22 cellular contexts compared by ENCODE assay signal in the genomic region with DNA sequence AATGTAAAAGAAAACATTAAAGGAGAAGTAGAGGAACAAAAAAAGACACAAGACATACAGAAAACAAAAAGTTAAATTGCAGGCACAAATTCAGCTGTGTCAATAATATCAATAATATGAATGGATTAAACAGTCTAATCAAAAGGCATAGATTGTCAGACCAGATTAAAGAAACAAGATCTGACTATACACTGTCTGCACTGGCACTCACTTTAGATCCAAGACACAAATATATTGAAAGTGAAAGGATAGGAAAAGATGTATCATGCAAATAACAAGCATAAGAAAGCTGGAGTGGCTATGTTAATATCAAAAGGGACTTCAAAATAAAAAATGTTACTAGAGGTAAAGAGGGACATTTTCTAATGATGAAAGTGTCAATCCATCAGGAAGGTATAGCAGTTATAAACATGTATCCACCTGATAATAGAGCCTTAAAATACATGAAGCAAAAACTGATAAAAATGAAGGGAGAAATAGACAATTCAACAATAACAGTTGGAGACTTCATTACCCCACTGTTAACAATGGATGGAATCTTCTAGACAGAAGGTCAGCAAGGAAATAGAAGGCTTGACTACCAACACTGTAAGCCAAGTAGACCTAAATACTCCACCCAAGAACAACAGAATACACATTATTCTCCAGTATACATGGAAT.
DNase-seq lines count a peak whose midpoint lies in the region; ATAC-seq, FAIRE-seq and TF ChIP-seq lines count a peak whose summit lies in the region.
"Had no signal": no experiment of that assay in that cellular context is flagged by ENCODE, and none has a peak within 500 bp of the region (broad histone marks: within the 10 kb centered on the region; RNA-seq: fewer than 3 reads in every experiment).

No MANE protein-coding gene starts in this region.

- peaks cover 26% of the 10 kb centered on the region for H3K36me3 Mint-ChIP-seq in activated CD8-positive, alpha-beta T cell treated with anti-CD3 and anti-CD28 coated beads for 36 hours (ENCODE audit: low read depth)
- H3K36me3 Mint-ChIP-seq in activated CD8-positive, alpha-beta T cell treated with anti-CD3 and anti-CD28 coated beads, Interleukin-2, amount 10 ng/mL, durations not matched to agents 7 days and 5 days (ENCODE audit: low read depth) = peaks cover 12% of the 10 kb centered on the region
- H3K36me3 Mint-ChIP-seq in CD4-positive, alpha-beta memory T cell = peaks cover 0 to 5% of the 10 kb centered on the region in 2 donors
- no peaks in the 10 kb centered on the region for H3K36me3 Mint-ChIP-seq in natural killer cell

- BruUV-seq in K562 (replicated peaks; lab: Mats Ljungman, UMichigan) = no TSS peak

- no peak overlapping the region for H3K9ac ChIP-seq in K562 (ENCODE audit: insufficient read depth in 1 of 2, low read depth in 2 of 2, low read length in 2 of 2)
- H3K9ac ChIP-seq: GM23248 had no signal

- intact Hi-C loops in activated CD8-positive, alpha-beta T cell treated with anti-CD3 and anti-CD28 coated beads for 36 hours (cut with micrococcal nuclease) = no loop called here
- intact Hi-C loops in CD4-positive, alpha-beta memory T cell (cut with micrococcal nuclease) = no loop called here
- intact Hi-C loops in K562 (cut with micrococcal nuclease) (no loop called here), natural killer cell (cut with micrococcal nuclease) (no loop called here)

- TF ChIP-seq POLR2A in K562 (conservative IDR thresholded peaks at IDR 0.05) = no peak

- H3K9me3 ChIP-seq in CD4-positive, alpha-beta memory T cell (ENCODE audit: control insufficient read depth in 1 of 2, low read length in 2 of 2) = no peaks in the 10 kb centered on the region
- H3K9me3 ChIP-seq in HEK293 (ENCODE audit: control insufficient read depth, insufficient read depth, low read depth, low read length) = no peaks in the 10 kb centered on the region
- no peaks in the 10 kb centered on the region; the same call in 1 of the 2 replicates for H3K9me3 ChIP-seq in K562 (replicated peaks; ENCODE audit: control insufficient read depth, insufficient read depth, low read depth, low read length)
- H3K9me3 ChIP-seq: A549 had no signal

- POLR2A ChIA-PET in activated CD8-positive, alpha-beta T cell treated with anti-CD3 and anti-CD28 coated beads for 36 hours (lab: Charles Lee) = no interaction called here
- POLR2A ChIA-PET in activated CD8-positive, alpha-beta T cell treated with anti-CD3 and anti-CD28 coated beads, Interleukin-2, amount 10 ng/mL, durations not matched to agents 7 days and 5 days (lab: Charles Lee) = interaction anchor here (1.3 kb wide), 1 partner anchor 17 kb away, joined by 4 read pairs; no protein-coding TSS in a partner anchor
- POLR2A ChIA-PET in CD4-positive, alpha-beta memory T cell (lab: Charles Lee; ENCODE audit: partially characterized antibody) = no interaction called here
- POLR2A ChIA-PET in HEK293 (lab: Yijun Ruan, JAX) (no interaction called here), K562 (lab: Yijun Ruan, JAX) (interaction anchor here (0.6 to 0.8 kb wide), 2 partner anchors 38 to 1379 kb away, joined by 3 to 4 read pairs; a partner anchor contains a TSS)

- H3K27ac Mint-ChIP-seq in activated CD8-positive, alpha-beta T cell treated with anti-CD3 and anti-CD28 coated beads for 36 hours = peak overlapping the region; percentile 28
- H3K27ac Mint-ChIP-seq in activated CD8-positive, alpha-beta T cell treated with anti-CD3 and anti-CD28 coated beads, Interleukin-2, amount 10 ng/mL, durations not matched to agents 7 days and 5 days = no peak overlapping the region
- peak overlapping the region in 4 of 7 donors; percentile 0 to 32 (median 11) for H3K27ac Mint-ChIP-seq in CD4-positive, alpha-beta memory T cell
- H3K27ac Mint-ChIP-seq in natural killer cell = no peak overlapping the region

- no peak for DNase-seq in activated CD8-positive, alpha-beta T cell treated with anti-CD3 and anti-CD28 coated beads for 36 hours
- no peak for DNase-seq in activated CD8-positive, alpha-beta T cell treated with anti-CD3 and anti-CD28 coated beads, Interleukin-2, amount 10 ng/mL, durations not matched to agents 7 days and 5 days
- DNase-seq in CD4-positive, alpha-beta memory T cell = no peak
- no peak for DNase-seq in K562 (ENCODE audit: extremely low read depth in 1 of 4, low spot score in 3 of 4)
- no peak for DNase-seq in natural killer cell
- DNase-seq: Calu3; DMS53; GM23248; MV-4-11; NCI-H1417 treated with DMSO at 0.1 percent for 48 hours; NCI-H2029; NCI-H2171; NCI-H446; NCI-H69; NK-92 treated with Interleukin-12 subunit alpha and Interleukin-12 subunit beta, amount 100 ng/mL, for 24 hours; OCI-M1; SIG-M5 had no signal

- H3K9me3 Mint-ChIP-seq in activated CD8-positive, alpha-beta T cell treated with anti-CD3 and anti-CD28 coated beads for 36 hours = peaks cover 3% of the 10 kb centered on the region
- no peaks in the 10 kb centered on the region for H3K9me3 Mint-ChIP-seq in activated CD8-positive, alpha-beta T cell treated with anti-CD3 and anti-CD28 coated beads, Interleukin-2, amount 10 ng/mL, durations not matched to agents 7 days and 5 days (ENCODE audit: insufficient read depth)
- no peaks in the 10 kb centered on the region for H3K9me3 Mint-ChIP-seq in CD4-positive, alpha-beta memory T cell
- no peaks in the 10 kb centered on the region for H3K9me3 Mint-ChIP-seq in natural killer cell

- H3K79me2 ChIP-seq in K562 (ENCODE audit: control insufficient read depth, insufficient read depth, low read length) = peaks cover 45% of the 10 kb centered on the region

- no peak overlapping the region for H3K4me2 ChIP-seq in K562 (ENCODE audit: insufficient read depth, low read length)
- H3K4me2 ChIP-seq: A549 had no signal

- H3K27me3 ChIP-seq in CD4-positive, alpha-beta memory T cell (ENCODE audit: insufficient read depth, low read length) = no peaks in the 10 kb centered on the region
- no peaks in the 10 kb centered on the region for H3K27me3 ChIP-seq in K562 (ENCODE audit: control insufficient read depth in 2 of 2, insufficient read depth in 2 of 2, low read length in 2 of 2)

- no peak for FAIRE-seq in K562 (lab: Jason Lieb, UNC)
- FAIRE-seq: A549 had no signal

- CTCF ChIA-PET in activated CD8-positive, alpha-beta T cell treated with anti-CD3 and anti-CD28 coated beads for 36 hours (lab: Charles Lee) = no interaction called here
- CTCF ChIA-PET in activated CD8-positive, alpha-beta T cell treated with anti-CD3 and anti-CD28 coated beads, Interleukin-2, amount 10 ng/mL, durations not matched to agents 7 days and 5 days (lab: Charles Lee) = interaction anchor here (1.0 kb wide), 1 partner anchor 28 kb away, joined by 3 read pairs; no protein-coding TSS in a partner anchor
- CTCF ChIA-PET in CD4-positive, alpha-beta memory T cell (lab: Charles Lee; ENCODE audit: partially characterized antibody) = no interaction called here
- CTCF ChIA-PET in HEK293 (lab: Yijun Ruan, JAX) (interaction anchor here (0.6 kb wide), 3 partner anchors 188 to 1013 kb away, joined by 3 read pairs; no protein-coding TSS in a partner anchor), K562 (lab: Yijun Ruan, JAX; ENCODE audit: low intra/inter-chr PET ratio) (no interaction called here)

- no peak overlapping the region for H3K4me3 ChIP-seq in CD4-positive, alpha-beta memory T cell (ENCODE audit: low read length in 2 of 2)
- H3K4me3 ChIP-seq in HEK293 (ENCODE audit: low read depth, low read length) (no peak overlapping the region), K562 (no peak overlapping the region)
- H3K4me3 ChIP-seq: A549, GM23248 had no signal

- in situ Hi-C loops in K562 (cut with MboI) = no loop called here

- no peaks in the 10 kb centered on the region for H3K27me3 Mint-ChIP-seq in activated CD8-positive, alpha-beta T cell treated with anti-CD3 and anti-CD28 coated beads for 36 hours
- no peaks in the 10 kb centered on the region for H3K27me3 Mint-ChIP-seq in activated CD8-positive, alpha-beta T cell treated with anti-CD3 and anti-CD28 coated beads, Interleukin-2, amount 10 ng/mL, durations not matched to agents 7 days and 5 days (ENCODE audit: low read depth)
- no peaks in the 10 kb centered on the region for H3K27me3 Mint-ChIP-seq in CD4-positive, alpha-beta memory T cell
- no peaks in the 10 kb centered on the region for H3K27me3 Mint-ChIP-seq in natural killer cell (ENCODE audit: low read depth in 2 of 2)

- no peaks in the 10 kb centered on the region for H3K9me1 ChIP-seq in K562 (ENCODE audit: control insufficient read depth, insufficient read depth, low read length)

- no peak overlapping the region for H3K4me3 Mint-ChIP-seq in activated CD8-positive, alpha-beta T cell treated with anti-CD3 and anti-CD28 coated beads for 36 hours
- H3K4me3 Mint-ChIP-seq in activated CD8-positive, alpha-beta T cell treated with anti-CD3 and anti-CD28 coated beads, Interleukin-2, amount 10 ng/mL, durations not matched to agents 7 days and 5 days = no peak overlapping the region
- H3K4me3 Mint-ChIP-seq in CD4-positive, alpha-beta memory T cell = peak overlapping the region in 2 of 8 donors; percentile 0 to 57
- no peak overlapping the region for H3K4me3 Mint-ChIP-seq in natural killer cell

- peak; percentile 55 for ATAC-seq in activated CD8-positive, alpha-beta T cell treated with anti-CD3 and anti-CD28 coated beads for 36 hours
- no peak for ATAC-seq in activated CD8-positive, alpha-beta T cell treated with anti-CD3 and anti-CD28 coated beads, Interleukin-2, amount 10 ng/mL, durations not matched to agents 7 days and 5 days
- ATAC-seq in K562 (peak; percentile 60), HG03571 (IDR thresholded peaks at IDR 0.05; ENCODE audit: unreplicated experiment) (no peak), natural killer cell (no peak), GM18502 (IDR thresholded peaks at IDR 0.05; ENCODE audit: poor library complexity, unreplicated experiment) (no peak)
- ATAC-seq: A549, HCT116 had no signal

- no peak for TF ChIP-seq CTCF in activated CD8-positive, alpha-beta T cell treated with anti-CD3 and anti-CD28 coated beads for 36 hours (IDR thresholded peaks at IDR 0.05)
- TF ChIP-seq CTCF in HEK293 (tag by site-specific recombination; IDR thresholded peaks at IDR 0.05) (no peak), K562 (IDR thresholded peaks at IDR 0.05 in 2 of 3, conservative IDR thresholded peaks at IDR 0.05 in 1 of 3; ENCODE audit: insufficient read depth in 2 of 3, low read depth in 1 of 3, low read length in 3 of 3) (no peak), natural killer cell (IDR thresholded peaks at IDR 0.05) (no peak)

- peaks cover 32% of the 10 kb centered on the region for H3K4me1 Mint-ChIP-seq in activated CD8-positive, alpha-beta T cell treated with anti-CD3 and anti-CD28 coated beads for 36 hours (ENCODE audit: low read depth)
- H3K4me1 Mint-ChIP-seq in activated CD8-positive, alpha-beta T cell treated with anti-CD3 and anti-CD28 coated beads, Interleukin-2, amount 10 ng/mL, durations not matched to agents 7 days and 5 days (ENCODE audit: low read depth) = peaks cover 16% of the 10 kb centered on the region
- peaks cover 11 to 19% (median 15%) of the 10 kb centered on the region in 4 donors for H3K4me1 Mint-ChIP-seq in CD4-positive, alpha-beta memory T cell
- H3K4me1 Mint-ChIP-seq in natural killer cell = no peaks in the 10 kb centered on the region

- no peak overlapping the region for H3K27ac ChIP-seq in CD4-positive, alpha-beta memory T cell (ENCODE audit: low read depth, low read length)
- H3K27ac ChIP-seq in HEK293 (ENCODE audit: extremely low read depth, low read depth, low read length) = no peak overlapping the region
- no peak overlapping the region for H3K27ac ChIP-seq in K562 (ENCODE audit: extremely low read depth, low read depth, low read length)
- H3K27ac ChIP-seq: A549, GM23248 had no signal

- no peak for TF ChIP-seq EP300 in K562 (IDR thresholded peaks at IDR 0.05; ENCODE audit: low read length)

- H3K4me1 ChIP-seq in CD4-positive, alpha-beta memory T cell (ENCODE audit: insufficient read depth, low read length) = peaks cover 17% of the 10 kb centered on the region
- H3K4me1 ChIP-seq in HEK293 (ENCODE audit: control insufficient read depth, insufficient read depth, low read length) (0 out of 2 replicates have a peak, but pooled peaks cover 2% of the 10 kb centered on the region), K562 (replicated peaks in 1 of 2; ENCODE audit: control insufficient read depth in 2 of 2, insufficient read depth in 2 of 2, low read length in 2 of 2) (peaks cover 3 to 11% of the 10 kb centered on the region in 2 experiments; a peak in 4 of 5 replicates)
- H3K4me1 ChIP-seq: A549 had no signal

- H3K36me3 ChIP-seq in CD4-positive, alpha-beta memory T cell (ENCODE audit: insufficient read depth, low read length) = no peaks in the 10 kb centered on the region
- H3K36me3 ChIP-seq in HEK293 (ENCODE audit: control insufficient read depth in 2 of 2, insufficient read depth in 1 of 2, low read length in 2 of 2) (no peaks in the 10 kb centered on the region), K562 (ENCODE audit: control insufficient read depth, insufficient read depth, low read length) (peaks cover 3% of the 10 kb centered on the region; the same call in 2 of the 3 replicates)

- TF ChIP-seq RAD21 in K562 (CRISPR knock-in tag; conservative IDR thresholded peaks at IDR 0.05 in 1 of 2, IDR thresholded peaks at IDR 0.05 in 1 of 2) = no peak

- no peaks in the 10 kb centered on the region for H4K20me1 ChIP-seq in K562 (replicated peaks; ENCODE audit: control insufficient read depth, insufficient read depth, low read length)

- H2AFZ ChIP-seq in K562 (ENCODE audit: low read depth, low read length) = no peak overlapping the region
- H2AFZ ChIP-seq: GM23248 had no signal

Comparison
In these comparisons a context has a peak if more than half of its experiments do, and no peak if none do; other contexts are left out.
1. ATAC-seq: peak in activated CD8-positive, alpha-beta T cell treated with anti-CD3 and anti-CD28 coated beads for 36 hours (single experiment) and K562 (single experiment); none in activated CD8-positive, alpha-beta T cell treated with anti-CD3 and anti-CD28 coated beads, Interleukin-2, amount 10 ng/mL, durations not matched to agents 7 days and 5 days (single experiment), HG03571 (single experiment), natural killer cell (0 of 3) and GM18502 (single experiment).
2. H3K27ac Mint-ChIP-seq: peak in activated CD8-positive, alpha-beta T cell treated with anti-CD3 and anti-CD28 coated beads for 36 hours (single experiment) and CD4-positive, alpha-beta memory T cell (4 of 7); none in activated CD8-positive, alpha-beta T cell treated with anti-CD3 and anti-CD28 coated beads, Interleukin-2, amount 10 ng/mL, durations not matched to agents 7 days and 5 days (single experiment) and natural killer cell (0 of 2).
3. CTCF ChIA-PET loops: an anchor here in activated CD8-positive, alpha-beta T cell treated with anti-CD3 and anti-CD28 coated beads, Interleukin-2, amount 10 ng/mL, durations not matched to agents 7 days and 5 days (1.0 kb wide) and HEK293 (0.6 kb wide); none called in activated CD8-positive, alpha-beta T cell treated with anti-CD3 and anti-CD28 coated beads for 36 hours, CD4-positive, alpha-beta memory T cell and K562.
4. POLR2A ChIA-PET loops: an anchor here in activated CD8-positive, alpha-beta T cell treated with anti-CD3 and anti-CD28 coated beads, Interleukin-2, amount 10 ng/mL, durations not matched to agents 7 days and 5 days (1.3 kb wide) and K562 (0.6 to 0.8 kb wide); none called in activated CD8-positive, alpha-beta T cell treated with anti-CD3 and anti-CD28 coated beads for 36 hours, CD4-positive, alpha-beta memory T cell and HEK293.